ENCODE assay signal across 21 cellular contexts in the genomic region with DNA sequence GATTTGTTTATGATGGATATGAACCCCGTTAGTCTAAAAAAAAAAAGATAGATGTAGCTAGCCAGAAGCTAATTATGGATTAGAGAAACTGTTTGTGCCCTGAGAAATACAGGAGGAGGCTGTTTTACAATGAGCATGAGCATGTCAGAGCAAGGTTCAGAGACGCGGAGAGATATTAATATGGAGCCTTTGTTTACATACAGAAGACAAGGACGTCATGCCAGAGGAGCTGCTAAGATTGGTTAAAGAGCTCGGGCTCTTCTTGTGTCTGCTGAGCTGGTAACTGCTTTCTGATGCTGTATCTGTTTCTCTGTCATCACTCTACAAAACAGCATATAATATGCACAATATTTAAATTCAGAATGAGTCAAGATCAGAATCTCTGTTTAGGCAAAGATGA. TPM values are rescaled to one million over a fixed set of nuclear protein-coding genes. Genes with fewer than 3 reads are reported as not detected.
DNase-seq lines count a peak whose midpoint lies in the region.
"Had no signal": no experiment of that assay in that cellular context is flagged by ENCODE, and none has a peak within 500 bp of the region (broad histone marks: within the 10 kb centered on the region; RNA-seq: fewer than 3 reads in every experiment).

No MANE protein-coding gene starts in this region.

- no peaks in the 10 kb centered on the region for H3K4me1 Mint-ChIP-seq in immature natural killer cell

- DNase-seq in NCI-H1105 treated with DMSO at 0.1 percent for 48 hours (lab: John Stamatoyannopoulos, UW) (peak; percentile 1), NCI-H1105 (lab: John Stamatoyannopoulos, UW) (no peak), immature natural killer cell (no peak), superior temporal gyrus (ENCODE audit: extremely low spot score) (peak; percentile 56), NCI-H524 treated with DMSO at 0.1 percent for 48 hours (lab: John Stamatoyannopoulos, UW) (no peak), epidermal melanocyte (ENCODE audit: insufficient read length, low spot score) (no peak), head of caudate nucleus (no peak)
- DNase-seq: CD8-positive, alpha-beta T cell; DMS79 treated with DMSO at 0.1 percent for 48 hours; GDM1; MM.1S; NCI-H1417 treated with DMSO at 0.1 percent for 48 hours; NCI-H2029; NCI-H226; NCI-H526 treated with DMSO at 0.1 percent for 48 hours; PC-3 had no signal

- H3K9me3 Mint-ChIP-seq in immature natural killer cell = no peaks in the 10 kb centered on the region
- H3K9me3 Mint-ChIP-seq: CD8-positive, alpha-beta T cell had no signal

- H3K4me3 Mint-ChIP-seq in immature natural killer cell = no peak overlapping the region
- H3K4me3 Mint-ChIP-seq: CD8-positive, alpha-beta T cell had no signal

- peak overlapping the region; percentile 49 for H3K27ac ChIP-seq in angular gyrus (ENCODE audit: low read depth, low read length)
- H3K27ac ChIP-seq: 22Rv1, KMS-11, SK-N-MC had no signal

- peak overlapping the region in 5 of 6 donors; percentile 20 to 57 (median 36) for H3K27ac Mint-ChIP-seq in immature natural killer cell
- H3K27ac Mint-ChIP-seq: CD8-positive, alpha-beta T cell had no signal

- intact Hi-C loops in head of caudate nucleus (cut with DNase I) = no loop called here

- no peaks in the 10 kb centered on the region for H3K27me3 Mint-ChIP-seq in immature natural killer cell (ENCODE audit: low read depth in 3 of 3)

- H3K36me3 Mint-ChIP-seq in immature natural killer cell = peaks cover 22 to 45% (median 25%) of the 10 kb centered on the region in 3 donors

RNA-seq across cellular contexts. Expression of a gene that starts 24.9 kb away (rescaled TPM):
- not detected for polyA plus RNA-seq in immature natural killer cell
- polyA plus RNA-seq: H1 had no signal

RNA-seq across cellular contexts. Expression of a gene that starts 46.0 kb away (rescaled TPM):
- polyA plus RNA-seq in immature natural killer cell = 10 to 100 TPM in 2 of 3 donors, 1 to 10 TPM in 1; 8.5 to 22.5 (median 11.4) TPM

Comparison
In these comparisons a context has a peak if more than half of its experiments do, and no peak if none do; other contexts are left out.
1. DNase-seq: peak in NCI-H1105 treated with DMSO at 0.1 percent for 48 hours (single experiment) and superior temporal gyrus (single experiment); none in NCI-H1105 (single experiment), immature natural killer cell (0 of 3), NCI-H524 treated with DMSO at 0.1 percent for 48 hours (single experiment), epidermal melanocyte (single experiment) and head of caudate nucleus (0 of 42).